Comparison of ENCODE assay signal across 9 cellular contexts in the genomic region with DNA sequence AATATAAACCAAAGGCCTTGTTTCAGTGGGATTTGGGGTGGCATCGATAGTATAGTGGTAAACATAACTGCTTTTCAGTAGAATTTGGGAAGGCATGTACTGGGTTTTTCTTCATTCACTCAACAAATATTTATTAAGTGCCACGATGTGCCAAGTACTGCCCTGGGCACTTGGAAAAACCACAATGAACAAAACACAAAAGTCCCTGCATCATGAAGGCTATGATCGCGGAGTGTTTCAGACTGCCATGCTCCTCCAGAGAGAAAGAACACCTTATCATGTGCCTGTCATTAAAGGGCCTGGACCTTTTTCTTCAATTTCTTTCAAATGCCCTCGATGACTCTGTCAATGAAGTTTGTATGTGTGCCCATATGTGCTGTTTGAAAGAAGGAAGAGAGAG. TPM values are rescaled to one million over a fixed set of nuclear protein-coding genes. Genes with fewer than 3 reads are reported as not detected.
DNase-seq lines count a peak whose midpoint lies in the region; ATAC-seq and TF ChIP-seq lines count a peak whose summit lies in the region.
"Had no signal": no experiment of that assay in that cellular context is flagged by ENCODE, and none has a peak within 500 bp of the region (broad histone marks: within the 10 kb centered on the region; RNA-seq: fewer than 3 reads in every experiment).

No MANE protein-coding gene starts in this region.

- TF ChIP-seq POLR2A in breast epithelium (IDR thresholded peaks at IDR 0.05): no peak
- no peak for TF ChIP-seq POLR2A in sigmoid colon (IDR thresholded peaks at IDR 0.05)

- no peak for ATAC-seq in memory B cell (ENCODE audit: low read depth)
- ATAC-seq in GM18868 (IDR thresholded peaks at IDR 0.05; ENCODE audit: unreplicated experiment): no peak
- no peak for ATAC-seq in GM21367 (IDR thresholded peaks at IDR 0.05; ENCODE audit: unreplicated experiment)

- H3K27ac ChIP-seq in breast epithelium (no peak overlapping the region), sigmoid colon (no peak overlapping the region)

- DNase-seq in MCF 10A (ENCODE audit: unreplicated experiment) (peak; percentile 12), breast epithelium (ENCODE audit: low spot score in 2 of 2) (no peak), memory B cell (ENCODE audit: low spot score in 2 of 2) (no peak), NCI-H82 treated with DMSO at 0.1 percent for 48 hours (lab: John Stamatoyannopoulos, UW; ENCODE audit: unreplicated experiment) (no peak), sigmoid colon (no peak)
- peak; percentile 24 for DNase-seq in activated CD4-positive, alpha-beta memory T cell treated with anti-CD3 and anti-CD28 coated beads, Interleukin-2, amount 10 ng/mL, durations not matched to agents 7 days and 5 days
- DNase-seq: NCI-H1930 had no signal

- intact Hi-C loops in MCF 10A (cut with micrococcal nuclease): no loop called here
- intact Hi-C loops in breast epithelium (cut with DNase I; ENCODE audit: low total_unique reads): no loop called here
- intact Hi-C loops in sigmoid colon (cut with DNase I): no loop called here

- BruUV-seq in MCF 10A (replicated peaks; lab: Mats Ljungman, UMichigan): no TSS peak

- no peaks in the 10 kb centered on the region for H3K9me3 Mint-ChIP-seq in MCF 10A (ENCODE audit: unreplicated experiment)
- no peaks in the 10 kb centered on the region for H3K9me3 Mint-ChIP-seq in activated CD4-positive, alpha-beta memory T cell treated with anti-CD3 and anti-CD28 coated beads, Interleukin-2, amount 10 ng/mL, durations not matched to agents 7 days and 5 days
- no peaks in the 10 kb centered on the region for H3K9me3 Mint-ChIP-seq in memory B cell

- TF ChIP-seq CTCF in MCF 10A (IDR thresholded peaks at IDR 0.05; ENCODE audit: unreplicated experiment) (no peak), breast epithelium (IDR thresholded peaks at IDR 0.05) (no peak), sigmoid colon (IDR thresholded peaks at IDR 0.05) (no peak)

- H3K27me3 ChIP-seq in breast epithelium (no peaks in the 10 kb centered on the region), sigmoid colon (no peaks in the 10 kb centered on the region)

- CTCF ChIA-PET in MCF 10A (lab: Yijun Ruan, JAX): no interaction called here
- CTCF ChIA-PET in activated CD4-positive, alpha-beta memory T cell treated with anti-CD3 and anti-CD28 coated beads, Interleukin-2, amount 10 ng/mL, durations not matched to agents 7 days and 5 days (lab: Charles Lee): interaction anchor here (1.3 to 1.7 kb wide), 4 partner anchors 55 to 186 kb away, joined by 5 to 11 read pairs (median 8); a partner anchor contains a TSS

- H3K4me1 Mint-ChIP-seq in MCF 10A (ENCODE audit: insufficient read depth, unreplicated experiment) (peaks cover 41% of the 10 kb centered on the region), memory B cell (peaks cover 44% of the 10 kb centered on the region)
- H3K4me1 Mint-ChIP-seq in activated CD4-positive, alpha-beta memory T cell treated with anti-CD3 and anti-CD28 coated beads, Interleukin-2, amount 10 ng/mL, durations not matched to agents 7 days and 5 days: peaks cover 57% of the 10 kb centered on the region

- H3K4me3 ChIP-seq in breast epithelium (no peak overlapping the region), sigmoid colon (no peak overlapping the region)

- POLR2A ChIA-PET in MCF 10A (lab: Yijun Ruan, JAX): no interaction called here
- POLR2A ChIA-PET in activated CD4-positive, alpha-beta memory T cell treated with anti-CD3 and anti-CD28 coated beads, Interleukin-2, amount 10 ng/mL, durations not matched to agents 7 days and 5 days (lab: Charles Lee): interaction anchor here (0.8 to 9.8 kb wide), 16 partner anchors 10 to 753 kb away, joined by 3 to 146 read pairs (median 13); a partner anchor contains a TSS

- no peak overlapping the region for H3K27ac Mint-ChIP-seq in MCF 10A (ENCODE audit: low read depth, unreplicated experiment)
- peak overlapping the region; percentile 94 for H3K27ac Mint-ChIP-seq in activated CD4-positive, alpha-beta memory T cell treated with anti-CD3 and anti-CD28 coated beads, Interleukin-2, amount 10 ng/mL, durations not matched to agents 7 days and 5 days
- H3K27ac Mint-ChIP-seq in memory B cell: peak overlapping the region; percentile 99

- H3K4me3 Mint-ChIP-seq in MCF 10A (ENCODE audit: unreplicated experiment) (no peak overlapping the region), memory B cell (no peak overlapping the region)
- peak overlapping the region; percentile 96 for H3K4me3 Mint-ChIP-seq in activated CD4-positive, alpha-beta memory T cell treated with anti-CD3 and anti-CD28 coated beads, Interleukin-2, amount 10 ng/mL, durations not matched to agents 7 days and 5 days

- 85 to 91% methylated on average over 5 of the region's 5 CpGs for WGBS in sigmoid colon, 2 donors

- H3K36me3 Mint-ChIP-seq in MCF 10A (ENCODE audit: insufficient read depth, unreplicated experiment) (no peaks in the 10 kb centered on the region), memory B cell (no peaks in the 10 kb centered on the region)
- H3K36me3 Mint-ChIP-seq in activated CD4-positive, alpha-beta memory T cell treated with anti-CD3 and anti-CD28 coated beads, Interleukin-2, amount 10 ng/mL, durations not matched to agents 7 days and 5 days (ENCODE audit: low read depth): peaks cover 25% of the 10 kb centered on the region

- H3K9me3 ChIP-seq in breast epithelium: no peaks in the 10 kb centered on the region
- H3K9me3 ChIP-seq in sigmoid colon: no peaks in the 10 kb centered on the region

- no peaks in the 10 kb centered on the region for H3K36me3 ChIP-seq in breast epithelium
- no peaks in the 10 kb centered on the region for H3K36me3 ChIP-seq in sigmoid colon

- H3K27me3 Mint-ChIP-seq in MCF 10A (ENCODE audit: insufficient read depth, unreplicated experiment) (no peaks in the 10 kb centered on the region), memory B cell (no peaks in the 10 kb centered on the region)
- H3K27me3 Mint-ChIP-seq in activated CD4-positive, alpha-beta memory T cell treated with anti-CD3 and anti-CD28 coated beads, Interleukin-2, amount 10 ng/mL, durations not matched to agents 7 days and 5 days: no peaks in the 10 kb centered on the region

- H3K4me1 ChIP-seq in breast epithelium (peaks cover 0 to 3% of the 10 kb centered on the region in 2 donors), sigmoid colon (peaks cover 0 to 27% (median 17%) of the 10 kb centered on the region in 4 donors)

- no peak for TF ChIP-seq EP300 in sigmoid colon (IDR thresholded peaks at IDR 0.05)

RNA-seq across cellular contexts. Expression of a gene that starts 59.2 kb away (rescaled TPM):
- total RNA-seq in MCF 10A (2022) (8.4 and 10.0 TPM in 2 replicates), breast epithelium (10 to 100 TPM; 12.7 to 17.3 (median 15.7) TPM), sigmoid colon (10 to 100 TPM; 12.8 to 17.4 (median 15.6) TPM)
- total RNA-seq in activated CD4-positive, alpha-beta memory T cell treated with anti-CD3 and anti-CD28 coated beads, Interleukin-2, amount 10 ng/mL, durations not matched to agents 7 days and 5 days: 10 to 100 TPM; 36.2 to 38.0 TPM
- polyA plus RNA-seq in sigmoid colon: 1 to 10 TPM in 1 of 3 donors, under 1 TPM in 2; 0.23 to 2.9 (median 0.60) TPM

Comparison
In these comparisons a context has a peak if more than half of its experiments do, and no peak if none do; other contexts are left out.
1. DNase-seq: peak in MCF 10A (single experiment) and activated CD4-positive, alpha-beta memory T cell treated with anti-CD3 and anti-CD28 coated beads, Interleukin-2, amount 10 ng/mL, durations not matched to agents 7 days and 5 days (single experiment); none in breast epithelium (0 of 2), memory B cell (0 of 2), NCI-H82 treated with DMSO at 0.1 percent for 48 hours (single experiment) and sigmoid colon (single experiment).